1 cellular context compared by ENCODE assay signal in the genomic region with DNA sequence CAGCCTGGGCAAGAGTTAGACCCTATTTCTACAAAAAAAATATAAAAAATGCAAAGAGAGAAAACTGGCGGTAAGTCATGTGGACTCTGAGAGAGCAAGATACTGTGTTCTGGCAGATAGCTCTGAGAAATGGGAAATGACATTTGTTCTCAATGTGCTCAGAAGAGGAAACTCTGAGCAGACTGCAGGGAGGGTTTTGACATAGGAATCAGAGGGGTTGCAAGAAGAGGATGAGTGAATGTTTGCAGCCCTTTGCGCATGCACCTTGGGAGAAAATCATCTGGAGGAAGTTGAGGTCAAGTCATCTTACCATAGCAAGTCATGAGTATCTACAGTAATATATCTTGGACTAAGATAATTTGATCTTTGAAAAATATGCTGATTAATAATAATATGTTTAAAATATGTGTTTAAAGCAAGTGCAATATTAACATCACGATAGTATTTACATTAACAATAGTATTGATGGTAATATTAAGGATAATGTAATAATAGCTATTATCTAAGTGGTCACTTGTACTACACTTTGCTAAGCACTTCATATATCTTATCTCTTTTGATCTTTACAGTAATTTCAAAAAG.
TF ChIP-seq lines count a peak whose summit lies in the region.

No MANE protein-coding gene starts in this region.

TF ChIP-seq in K562, 482 proteins besides CTCF, POLR2A, EP300 and RAD21:
- no peak for TF ChIP-seq BRD9 (IDR thresholded peaks at IDR 0.05; ENCODE audit: low read depth, partially characterized antibody)
- no peak for TF ChIP-seq ARHGAP35 (IDR thresholded peaks at IDR 0.05; ENCODE audit: partially characterized antibody)
- TF ChIP-seq NFE2 (IDR thresholded peaks at IDR 0.05; ENCODE audit: low read depth): no peak
- no peak for TF ChIP-seq RHOXF2B (CRISPR knock-in tag; conservative IDR thresholded peaks at IDR 0.05)
- TF ChIP-seq GABPA (tag; conservative IDR thresholded peaks at IDR 0.05; ENCODE audit: low read depth): no peak
- TF ChIP-seq, protein P1, sequence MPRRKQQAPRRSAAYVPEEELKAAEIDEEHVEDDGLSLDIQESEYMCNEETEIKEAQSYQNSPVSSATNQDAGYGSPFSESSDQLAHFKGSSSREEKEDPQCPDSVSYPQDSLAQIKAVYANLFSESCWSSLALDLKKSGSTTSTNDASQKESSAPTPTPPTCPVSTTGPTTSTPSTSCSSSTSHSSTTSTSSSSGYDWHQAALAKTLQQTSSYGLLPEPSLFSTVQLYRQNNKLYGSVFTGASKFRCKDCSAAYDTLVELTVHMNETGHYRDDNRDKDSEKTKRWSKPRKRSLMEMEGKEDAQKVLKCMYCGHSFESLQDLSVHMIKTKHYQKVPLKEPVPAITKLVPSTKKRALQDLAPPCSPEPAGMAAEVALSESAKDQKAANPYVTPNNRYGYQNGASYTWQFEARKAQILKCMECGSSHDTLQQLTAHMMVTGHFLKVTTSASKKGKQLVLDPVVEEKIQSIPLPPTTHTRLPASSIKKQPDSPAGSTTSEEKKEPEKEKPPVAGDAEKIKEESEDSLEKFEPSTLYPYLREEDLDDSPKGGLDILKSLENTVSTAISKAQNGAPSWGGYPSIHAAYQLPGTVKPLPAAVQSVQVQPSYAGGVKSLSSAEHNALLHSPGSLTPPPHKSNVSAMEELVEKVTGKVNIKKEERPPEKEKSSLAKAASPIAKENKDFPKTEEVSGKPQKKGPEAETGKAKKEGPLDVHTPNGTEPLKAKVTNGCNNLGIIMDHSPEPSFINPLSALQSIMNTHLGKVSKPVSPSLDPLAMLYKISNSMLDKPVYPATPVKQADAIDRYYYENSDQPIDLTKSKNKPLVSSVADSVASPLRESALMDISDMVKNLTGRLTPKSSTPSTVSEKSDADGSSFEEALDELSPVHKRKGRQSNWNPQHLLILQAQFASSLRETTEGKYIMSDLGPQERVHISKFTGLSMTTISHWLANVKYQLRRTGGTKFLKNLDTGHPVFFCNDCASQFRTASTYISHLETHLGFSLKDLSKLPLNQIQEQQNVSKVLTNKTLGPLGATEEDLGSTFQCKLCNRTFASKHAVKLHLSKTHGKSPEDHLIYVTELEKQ (CRISPR knock-in tag; IDR thresholded peaks at IDR 0.05): no peak
- TF ChIP-seq ZNF24 (IDR thresholded peaks at IDR 0.05): no peak
- TF ChIP-seq ZNF143 (CRISPR knock-in tag; IDR thresholded peaks at IDR 0.05): no peak
- peak; percentile 34 to 50; a peak in 3 of 4 replicates for TF ChIP-seq NRF1 (conservative IDR thresholded peaks at IDR 0.05 in 1 of 2, IDR thresholded peaks at IDR 0.05 in 1 of 2)
- TF ChIP-seq, protein P2, sequence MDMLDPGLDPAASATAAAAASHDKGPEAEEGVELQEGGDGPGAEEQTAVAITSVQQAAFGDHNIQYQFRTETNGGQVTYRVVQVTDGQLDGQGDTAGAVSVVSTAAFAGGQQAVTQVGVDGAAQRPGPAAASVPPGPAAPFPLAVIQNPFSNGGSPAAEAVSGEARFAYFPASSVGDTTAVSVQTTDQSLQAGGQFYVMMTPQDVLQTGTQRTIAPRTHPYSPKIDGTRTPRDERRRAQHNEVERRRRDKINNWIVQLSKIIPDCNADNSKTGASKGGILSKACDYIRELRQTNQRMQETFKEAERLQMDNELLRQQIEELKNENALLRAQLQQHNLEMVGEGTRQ (CRISPR knock-in tag; IDR thresholded peaks at IDR 0.05): no peak
- TF ChIP-seq C11orf30 (IDR thresholded peaks at IDR 0.05; ENCODE audit: low read depth): peak; percentile 62; the same call in 1 of the 2 replicates
- 0 out of 2 replicates have a peak, but pooled peaks have one; percentile 17 for TF ChIP-seq SP1 (CRISPR knock-in tag; IDR thresholded peaks at IDR 0.05)
- TF ChIP-seq PURB (CRISPR knock-in tag; IDR thresholded peaks at IDR 0.05; ENCODE audit: low read depth): no peak
- no peak for TF ChIP-seq HNRNPH1 (optimal IDR thresholded peaks at IDR 0.05; ENCODE audit: low read depth, low read length)
- TF ChIP-seq ZNF316 (IDR thresholded peaks at IDR 0.05): peak; percentile 81
- no peak for TF ChIP-seq CREBBP (IDR thresholded peaks at IDR 0.05; ENCODE audit: low read depth, low read length)
- TF ChIP-seq, protein P3, sequence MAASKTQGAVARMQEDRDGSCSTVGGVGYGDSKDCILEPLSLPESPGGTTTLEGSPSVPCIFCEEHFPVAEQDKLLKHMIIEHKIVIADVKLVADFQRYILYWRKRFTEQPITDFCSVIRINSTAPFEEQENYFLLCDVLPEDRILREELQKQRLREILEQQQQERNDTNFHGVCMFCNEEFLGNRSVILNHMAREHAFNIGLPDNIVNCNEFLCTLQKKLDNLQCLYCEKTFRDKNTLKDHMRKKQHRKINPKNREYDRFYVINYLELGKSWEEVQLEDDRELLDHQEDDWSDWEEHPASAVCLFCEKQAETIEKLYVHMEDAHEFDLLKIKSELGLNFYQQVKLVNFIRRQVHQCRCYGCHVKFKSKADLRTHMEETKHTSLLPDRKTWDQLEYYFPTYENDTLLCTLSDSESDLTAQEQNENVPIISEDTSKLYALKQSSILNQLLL (CRISPR knock-in tag; IDR thresholded peaks at IDR 0.05; ENCODE audit: borderline replicate concordance): no peak
- TF ChIP-seq SRSF7 (optimal IDR thresholded peaks at IDR 0.05; ENCODE audit: low read depth, low read length): no peak
